In genomic region chr19:30091456-30091855, GRCh38 we compare ENCODE assay signal across 18 cellular contexts.
DNase-seq lines count a peak whose midpoint lies in the region; ATAC-seq, FAIRE-seq and TF ChIP-seq lines count a peak whose summit lies in the region.
"Had no signal": no experiment of that assay in that cellular context is flagged by ENCODE, and none has a peak within 500 bp of the region (broad histone marks: within the 10 kb centered on the region; RNA-seq: fewer than 3 reads in every experiment).

No MANE protein-coding gene starts in this region.

- peak overlapping the region; percentile 87; the same call in 1 of the 2 replicates for H3K18ac ChIP-seq in H1 (ENCODE audit: extremely low read depth, low read length)

- H3K79me1 ChIP-seq in H1 (ENCODE audit: low read depth, low read length): no peaks in the 10 kb centered on the region

- no peak for FAIRE-seq in H1 (lab: Jason Lieb, UNC)
- FAIRE-seq: A204.1, G401.6, GM12892, GM19239, H54 had no signal

- no peak overlapping the region for H4K8ac ChIP-seq in H1 (ENCODE audit: extremely low read depth, insufficient read depth, low read length)

- no peak overlapping the region for H2BK5ac ChIP-seq in H1 (ENCODE audit: low read depth, low read length)

- H4K5ac ChIP-seq in H1 (ENCODE audit: insufficient read length, low read depth, low read length): no peak overlapping the region

- H3K4me3 ChIP-seq in H1 (ENCODE audit: extremely low read depth in 1 of 4, insufficient read depth in 2 of 4, low read depth in 3 of 4, low read length in 4 of 4) (no peak overlapping the region), osteoblast (ENCODE audit: insufficient read depth, low read length) (no peak overlapping the region), sigmoid colon (no peak overlapping the region)

- TF ChIP-seq POLR2A in H1 (IDR thresholded peaks at IDR 0.05; ENCODE audit: control extremely low read depth in 1 of 2, low read depth in 2 of 2, low read length in 2 of 2) (no peak), sigmoid colon (IDR thresholded peaks at IDR 0.05) (no peak)

- H3K27ac ChIP-seq in H1 (ENCODE audit: low read depth, low read length) (no peak overlapping the region), osteoblast (ENCODE audit: low read depth, low read length) (no peak overlapping the region), sigmoid colon (no peak overlapping the region)

- H4K20me1 ChIP-seq in H1 (replicated peaks in 1 of 2; ENCODE audit: control insufficient read depth in 1 of 2, insufficient read depth in 2 of 2, low read length in 2 of 2): no peaks in the 10 kb centered on the region
- no peaks in the 10 kb centered on the region for H4K20me1 ChIP-seq in osteoblast (ENCODE audit: insufficient read depth, low read length)

- H3K4ac ChIP-seq in H1 (replicated peaks; ENCODE audit: insufficient read length, low read depth, low read length): no peak overlapping the region

- H2BK12ac ChIP-seq in H1 (ENCODE audit: low read depth, low read length): no peak overlapping the region

- H3K23ac ChIP-seq in H1 (ENCODE audit: insufficient read length): no peak overlapping the region

- H4K91ac ChIP-seq in H1 (replicated peaks; ENCODE audit: insufficient read length, low read length): no peak overlapping the region

- TF ChIP-seq EP300 in H1 (IDR thresholded peaks at IDR 0.05; ENCODE audit: borderline replicate concordance in 1 of 2, low read depth in 2 of 2, low read length in 2 of 2) (no peak), sigmoid colon (IDR thresholded peaks at IDR 0.05) (no peak)

- peaks cover 0 to 5% (median 0%) of the 10 kb centered on the region in 4 experiments; a peak in 2 of 7 replicates for H3K4me1 ChIP-seq in H1 (replicated peaks in 1 of 4; ENCODE audit: control insufficient read depth in 3 of 4, insufficient read depth in 4 of 4, low read length in 3 of 4)
- no peaks in the 10 kb centered on the region for H3K4me1 ChIP-seq in osteoblast (ENCODE audit: insufficient read depth, low read length)
- no peaks in the 10 kb centered on the region for H3K4me1 ChIP-seq in sigmoid colon

- CTCF ChIA-PET in H1 (lab: Charles Lee; ENCODE audit: partially characterized antibody): interaction anchor here (0.5 to 1.5 kb wide), 4 partner anchors 10 to 96 kb away, joined by 3 to 5 read pairs (median 4); no protein-coding TSS in a partner anchor

- H2AK5ac ChIP-seq in H1 (ENCODE audit: low read depth, low read length): no peak overlapping the region

- H3K9me3 ChIP-seq in H1 (ENCODE audit: insufficient read depth in 2 of 2, low read depth in 1 of 2, low read length in 1 of 2) (no peaks in the 10 kb centered on the region), osteoblast (ENCODE audit: low read depth, low read length) (no peaks in the 10 kb centered on the region), sigmoid colon (no peaks in the 10 kb centered on the region)

- H3K79me2 ChIP-seq in H1 (ENCODE audit: control insufficient read depth in 1 of 2, insufficient read depth in 2 of 2, low read length in 2 of 2) (no peaks in the 10 kb centered on the region), osteoblast (ENCODE audit: insufficient read depth, low read length) (no peaks in the 10 kb centered on the region)

- ATAC-seq in left ventricle myocardium superior: no peak
- no peak for ATAC-seq in Right ventricle myocardium superior (ENCODE audit: poor library complexity)
- ATAC-seq in HG03045 (IDR thresholded peaks at IDR 0.05; ENCODE audit: unreplicated experiment): no peak
- ATAC-seq: HCT116 had no signal

- H3K23me2 ChIP-seq in H1 (ENCODE audit: low read depth, low read length): no peaks in the 10 kb centered on the region

- no peaks in the 10 kb centered on the region for H3K36me3 ChIP-seq in H1 (ENCODE audit: control insufficient read depth in 2 of 4, insufficient read depth in 4 of 4, low read length in 3 of 4)
- no peaks in the 10 kb centered on the region for H3K36me3 ChIP-seq in osteoblast (ENCODE audit: insufficient read depth, low read length)
- H3K36me3 ChIP-seq in sigmoid colon: no peaks in the 10 kb centered on the region

- POLR2A ChIA-PET in H1 (lab: Charles Lee; ENCODE audit: partially characterized antibody): no interaction called here

- WGBS in H1 (ENCODE audit: extremely low coverage in 1 of 2, insufficient coverage in 1 of 2, insufficient read length in 1 of 2, insufficient replicate concordance in 2 of 2, low coverage in 1 of 2, low lambda C conversion rate in 2 of 2, missing lambda C conversion rate in 1 of 2), 2 experiments: 91% methylated on average over 10 of the region's 10 CpGs; no CpG with 5 or more reads in 1 of the 2 experiments
- 93 to 95% methylated on average over 10 of the region's 10 CpGs for WGBS in sigmoid colon, 2 donors

- DNase-seq in left ventricle myocardium superior: peak; percentile 12
- DNase-seq in Right ventricle myocardium superior: no peak
- DNase-seq in H1 (ENCODE audit: low read depth in 1 of 2, low spot score in 2 of 2): no peak
- peak; percentile 26 for DNase-seq in osteoblast (ENCODE audit: insufficient read length, low spot score, missing footprints)
- DNase-seq in HuH-7 (ENCODE audit: low spot score): no peak
- DNase-seq in sigmoid colon: no peak
- DNase-seq: C1 segment of cervical spinal cord; CD4-positive, alpha-beta T cell; DMS153; DMS79 treated with DMSO at 0.1 percent for 48 hours; EL had no signal

- no peak overlapping the region for H3K4me2 ChIP-seq in H1 (ENCODE audit: insufficient read depth in 1 of 2, low read depth in 2 of 2, low read length in 2 of 2)
- no peak overlapping the region for H3K4me2 ChIP-seq in osteoblast (ENCODE audit: insufficient read depth, low read length)

- H2BK20ac ChIP-seq in H1 (ENCODE audit: low read length): no peak overlapping the region

- no peaks in the 10 kb centered on the region for H3K27me3 ChIP-seq in H1 (replicated peaks in 1 of 4; ENCODE audit: control insufficient read depth in 3 of 4, extremely low read depth in 1 of 4, insufficient read depth in 3 of 4, low read length in 3 of 4)
- no peaks in the 10 kb centered on the region for H3K27me3 ChIP-seq in osteoblast (ENCODE audit: insufficient read depth, low read length)
- H3K27me3 ChIP-seq in sigmoid colon: no peaks in the 10 kb centered on the region

- no peak overlapping the region for H2BK15ac ChIP-seq in H1 (ENCODE audit: low read length)

- H2BK120ac ChIP-seq in H1 (replicated peaks; ENCODE audit: low read depth, low read length): no peak overlapping the region

- no peak overlapping the region; a peak in 1 of 7 replicates for H3K9ac ChIP-seq in H1 (replicated peaks in 1 of 4; ENCODE audit: extremely low read depth in 1 of 4, low read depth in 3 of 4, low read length in 3 of 4)

- H3K14ac ChIP-seq in H1 (ENCODE audit: insufficient read length): no peak overlapping the region

- no peak for TF ChIP-seq RAD21 in H1 (IDR thresholded peaks at IDR 0.05 in 1 of 2, conservative IDR thresholded peaks at IDR 0.05 in 1 of 2; ENCODE audit: low read depth in 2 of 2, low read length in 2 of 2)

- H3K56ac ChIP-seq in H1 (replicated peaks; ENCODE audit: insufficient read length, low read depth, low read length): no peak overlapping the region

- TF ChIP-seq CTCF in H1 (IDR thresholded peaks at IDR 0.05; ENCODE audit: control extremely low read depth in 1 of 3, insufficient read depth in 1 of 3, low read depth in 1 of 3, low read length in 3 of 3) (no peak), osteoblast (IDR thresholded peaks at IDR 0.05; ENCODE audit: extremely low read depth, low read depth, low read length) (no peak), sigmoid colon (IDR thresholded peaks at IDR 0.05) (no peak)

- intact Hi-C loops in left ventricle myocardium superior (cut with micrococcal nuclease) (no loop called here), Right ventricle myocardium superior (cut with DNase I) (no loop called here), sigmoid colon (cut with DNase I) (no loop called here)

- H2AFZ ChIP-seq in H1 (ENCODE audit: low read length): no peak overlapping the region
- no peak overlapping the region for H2AFZ ChIP-seq in osteoblast (ENCODE audit: low read length)

TF ChIP-seq in H1, 55 proteins besides CTCF, POLR2A, EP300 and RAD21:
- TF ChIP-seq JUN (IDR thresholded peaks at IDR 0.05; ENCODE audit: low read depth, low read length) (no peak), RXRA (IDR thresholded peaks at IDR 0.05; ENCODE audit: insufficient read depth, low read depth, low read length) (no peak), SP1 (IDR thresholded peaks at IDR 0.05; ENCODE audit: low read depth, low read length) (no peak), SIX5 (IDR thresholded peaks at IDR 0.05; ENCODE audit: low read depth, low read length) (no peak), TCF12 (IDR thresholded peaks at IDR 0.05; ENCODE audit: low read depth, low read length) (no peak), KDM4A (IDR thresholded peaks at IDR 0.05; ENCODE audit: low read depth, low read length, severe bottlenecking) (no peak)

Comparison
In these comparisons a context has a peak if more than half of its experiments do, and no peak if none do; other contexts are left out.
1. DNase-seq: peak in left ventricle myocardium superior (single experiment) and osteoblast (single experiment); none in Right ventricle myocardium superior (single experiment), H1 (0 of 2), HuH-7 (single experiment) and sigmoid colon (single experiment).